Comparison of ENCODE assay signal across 18 cellular contexts in the genomic region with DNA sequence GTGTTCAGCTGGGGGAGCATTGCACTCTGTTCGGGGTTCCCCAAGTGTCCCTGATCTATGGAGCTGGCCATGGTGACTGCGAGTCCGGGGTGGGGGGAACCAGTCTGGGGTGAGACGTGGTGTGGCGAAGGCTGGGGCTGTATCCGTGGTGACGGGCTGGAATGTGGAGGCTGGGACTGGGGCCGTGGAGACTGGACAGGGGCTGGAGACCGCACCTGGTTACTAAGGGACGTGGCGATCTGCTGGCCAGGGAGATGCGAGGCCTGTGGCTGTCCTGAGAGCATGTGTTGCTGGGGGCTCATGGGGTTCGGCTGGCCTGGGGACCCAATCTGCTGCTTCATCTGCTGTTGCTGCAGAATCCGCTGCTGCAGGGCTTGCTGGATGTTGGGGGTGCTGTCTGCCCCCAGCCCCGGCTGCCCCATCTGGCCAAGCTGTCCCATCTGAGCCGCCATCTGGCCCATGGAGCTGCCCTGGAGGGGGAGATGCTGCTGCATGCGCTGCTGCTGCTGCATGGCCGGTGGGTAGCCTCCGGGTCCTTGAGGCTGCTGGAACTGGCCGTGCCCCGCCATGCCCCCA. TPM values are rescaled to one million over a fixed set of nuclear protein-coding genes. Genes with fewer than 3 reads are reported as not detected.
A peak's percentile ranks its signal among the peaks of the same experiment; 100 is the strongest.
DNase-seq lines count a peak whose midpoint lies in the region; ATAC-seq, FAIRE-seq and TF ChIP-seq lines count a peak whose summit lies in the region.
"Had no signal": no experiment of that assay in that cellular context is flagged by ENCODE, and none has a peak within 500 bp of the region (broad histone marks: within the 10 kb centered on the region; RNA-seq: fewer than 3 reads in every experiment).

No MANE protein-coding gene starts in this region.

- in situ Hi-C loops in K562 (cut with MboI): no loop called here

- no peaks in the 10 kb centered on the region for H3K4me1 Mint-ChIP-seq in GM23338

- H4K20me1 ChIP-seq in GM23338 (replicated peaks; ENCODE audit: insufficient read depth) (no peaks in the 10 kb centered on the region; the same call in 1 of the 2 replicates), K562 (replicated peaks; ENCODE audit: control insufficient read depth, insufficient read depth, low read length) (no peaks in the 10 kb centered on the region; the same call in 1 of the 2 replicates)

- H3K27me3 ChIP-seq in GM23338 (ENCODE audit: insufficient read depth): no peaks in the 10 kb centered on the region
- no peaks in the 10 kb centered on the region for H3K27me3 ChIP-seq in K562 (ENCODE audit: control insufficient read depth in 2 of 2, insufficient read depth in 2 of 2, low read length in 2 of 2)
- no peaks in the 10 kb centered on the region for H3K27me3 ChIP-seq in neuronal stem cell (ENCODE audit: control insufficient read depth in 3 of 3, insufficient read depth in 3 of 3, low read depth in 1 of 3, low read length in 3 of 3)
- H3K27me3 ChIP-seq: BLaER1 treated with 17β-estradiol and CSF1 and Interleukin-3, amounts not matched to agents 10 nM and 100 nM had no signal

- H2AFZ ChIP-seq in GM23338: no peak overlapping the region
- no peak overlapping the region for H2AFZ ChIP-seq in K562 (ENCODE audit: low read depth, low read length)
- H2AFZ ChIP-seq in neuronal stem cell (ENCODE audit: low read length): no peak overlapping the region

- H3K27ac ChIP-seq in GM23338 (ENCODE audit: low read depth) (no peak overlapping the region), K562 (ENCODE audit: extremely low read depth, low read depth, low read length) (no peak overlapping the region), neuronal stem cell (replicated peaks; ENCODE audit: low read length) (no peak overlapping the region)
- H3K27ac ChIP-seq: BLaER1 treated with 17β-estradiol and CSF1 and Interleukin-3, amounts not matched to agents 10 nM and 100 nM; HL-60 had no signal

- no peaks in the 10 kb centered on the region for H3K9me3 Mint-ChIP-seq in GM23338
- H3K9me3 Mint-ChIP-seq: CD8-positive, alpha-beta T cell had no signal

- H3K4me3 ChIP-seq in GM23338 (no peak overlapping the region), K562 (no peak overlapping the region), neuronal stem cell (ENCODE audit: low read length in 2 of 2) (peak overlapping the region in 1 of 2 donors; percentile 16)
- H3K4me3 ChIP-seq: BLaER1 treated with 17β-estradiol and CSF1 and Interleukin-3, amounts not matched to agents 10 nM and 100 nM had no signal

- peak overlapping the region; percentile 85 for H4K91ac ChIP-seq in neuronal stem cell (ENCODE audit: low read depth, low read length, poor library complexity)

- H3K79me2 ChIP-seq in GM23338 (replicated peaks; ENCODE audit: insufficient read depth) (no peaks in the 10 kb centered on the region), K562 (ENCODE audit: control insufficient read depth, insufficient read depth, low read length) (no peaks in the 10 kb centered on the region)

- H4K8ac ChIP-seq in neuronal stem cell (ENCODE audit: low read depth, low read length): no peak overlapping the region

- ATAC-seq in GM23338 (no peak), K562 (no peak), HG03095 (IDR thresholded peaks at IDR 0.05; ENCODE audit: unreplicated experiment) (no peak)
- ATAC-seq: CD8-positive, alpha-beta T cell had no signal

- peaks cover 14% of the 10 kb centered on the region for H3K79me1 ChIP-seq in neuronal stem cell (ENCODE audit: low read depth, low read length)

- no peaks in the 10 kb centered on the region for H3K4me1 ChIP-seq in GM23338 (ENCODE audit: insufficient read depth)
- peaks cover 0 to 11% of the 10 kb centered on the region in 2 experiments; a peak in 1 of 5 replicates for H3K4me1 ChIP-seq in K562 (replicated peaks in 1 of 2; ENCODE audit: control insufficient read depth in 2 of 2, insufficient read depth in 2 of 2, low read length in 2 of 2)
- H3K4me1 ChIP-seq in neuronal stem cell (ENCODE audit: control insufficient read depth in 2 of 2, insufficient read depth in 1 of 2, low read depth in 1 of 2, low read length in 2 of 2): peaks cover 0 to 3% of the 10 kb centered on the region in 2 donors

- no peak overlapping the region for H2AK5ac ChIP-seq in neuronal stem cell (ENCODE audit: low read depth, low read length)

- no peak for FAIRE-seq in K562 (lab: Jason Lieb, UNC)

- DNase-seq in DMS 273 (lab: John Stamatoyannopoulos, UW; ENCODE audit: unreplicated experiment) (peak; percentile 88), GM23338 (ENCODE audit: low spot score) (no peak), K562 (ENCODE audit: extremely low read depth in 1 of 4, low spot score in 3 of 4) (no peak), neuronal stem cell (ENCODE audit: low spot score) (no peak), kidney glomerular epithelial cell (lab: John Stamatoyannopoulos, UW) (no peak)
- DNase-seq in activated CD4-positive, alpha-beta T cell treated with anti-CD3 and anti-CD28 coated beads for 4 hours: no peak
- DNase-seq: Calu3; CD8-positive, alpha-beta T cell; KBM-7; NCI-H1105 treated with DMSO at 0.1 percent for 48 hours; NCI-H187; NCI-H2107; NCI-H2227 treated with DMSO at 0.1 percent for 48 hours; NCI-H510A treated with DMSO at 0.1 percent for 48 hours; SIG-M5 had no signal

- TF ChIP-seq EP300 in K562 (IDR thresholded peaks at IDR 0.05; ENCODE audit: low read length): no peak

- TF ChIP-seq CTCF in GM23338 (conservative IDR thresholded peaks at IDR 0.05; ENCODE audit: low read depth in 2 of 2): no peak
- no peak for TF ChIP-seq CTCF in K562 (IDR thresholded peaks at IDR 0.05 in 2 of 3, conservative IDR thresholded peaks at IDR 0.05 in 1 of 3; ENCODE audit: insufficient read depth in 2 of 3, low read depth in 1 of 3, low read length in 3 of 3)

- H3K27me3 Mint-ChIP-seq in GM23338 (ENCODE audit: insufficient read depth, low read depth, poor library complexity): peaks cover 22% of the 10 kb centered on the region

- H3K23ac ChIP-seq in neuronal stem cell (ENCODE audit: low read depth, low read length, poor library complexity): peak overlapping the region; percentile 65

- TF ChIP-seq RAD21 in K562 (CRISPR knock-in tag; conservative IDR thresholded peaks at IDR 0.05 in 1 of 2, IDR thresholded peaks at IDR 0.05 in 1 of 2): no peak

- no peak overlapping the region for H3K4me2 ChIP-seq in GM23338
- H3K4me2 ChIP-seq in K562 (ENCODE audit: insufficient read depth, low read length): no peak overlapping the region
- no peak overlapping the region for H3K4me2 ChIP-seq in neuronal stem cell (ENCODE audit: insufficient read depth, low read length, poor library complexity, severe bottlenecking)
- H3K4me2 ChIP-seq: BLaER1 treated with 17β-estradiol and CSF1 and Interleukin-3, amounts not matched to agents 10 nM and 100 nM had no signal

- CTCF ChIA-PET in K562 (lab: Yijun Ruan, JAX; ENCODE audit: low intra/inter-chr PET ratio): no interaction called here

- H3K18ac ChIP-seq in neuronal stem cell (ENCODE audit: low read length): peak overlapping the region; percentile 48

- POLR2A ChIA-PET in K562 (lab: Yijun Ruan, JAX): interaction anchor here (1.3 kb wide), 1 partner anchor 10 kb away, joined by 6 read pairs; a partner anchor contains a TSS

- no peak overlapping the region for H3K4me3 Mint-ChIP-seq in GM23338
- H3K4me3 Mint-ChIP-seq: CD8-positive, alpha-beta T cell had no signal

- peak overlapping the region; percentile 65; the same call in 1 of the 2 replicates for H3K27ac Mint-ChIP-seq in GM23338
- H3K27ac Mint-ChIP-seq: CD8-positive, alpha-beta T cell had no signal

- no peak overlapping the region for H3K4ac ChIP-seq in neuronal stem cell (ENCODE audit: low read length)

- 92% methylated on average over 18 of the region's 21 CpGs for WGBS in K562 (ENCODE audit: insufficient coverage, low coverage, missing lambda C conversion rate)
- WGBS in neuronal stem cell (ENCODE audit: extremely low coverage in 2 of 2, insufficient read length in 2 of 2, insufficient replicate concordance in 1 of 2), 2 donors: no CpG with 5 or more reads among the region's 21 CpGs

- H2BK12ac ChIP-seq in neuronal stem cell (ENCODE audit: low read length): no peak overlapping the region

- H2BK5ac ChIP-seq in neuronal stem cell (ENCODE audit: low read length): no peak overlapping the region

- no peak overlapping the region for H2BK120ac ChIP-seq in neuronal stem cell (ENCODE audit: low read depth, low read length)

- H3K9me2 ChIP-seq in GM23338 (ENCODE audit: insufficient read depth): no peaks in the 10 kb centered on the region

- TF ChIP-seq POLR2A in K562 (conservative IDR thresholded peaks at IDR 0.05): no peak

- H3K9ac ChIP-seq in K562 (ENCODE audit: insufficient read depth in 1 of 2, low read depth in 2 of 2, low read length in 2 of 2) (peak overlapping the region in 1 of 2 experiments; percentile 45; a peak in 1 of 4 replicates), neuronal stem cell (ENCODE audit: low read depth, low read length, poor library complexity) (peak overlapping the region; percentile 12)
- H3K9ac ChIP-seq: BLaER1 treated with 17β-estradiol and CSF1 and Interleukin-3, amounts not matched to agents 10 nM and 100 nM had no signal

- no peaks in the 10 kb centered on the region for H3K9me1 ChIP-seq in K562 (ENCODE audit: control insufficient read depth, insufficient read depth, low read length)

- H3K14ac ChIP-seq in neuronal stem cell (ENCODE audit: low read length): no peak overlapping the region

- H3K36me3 Mint-ChIP-seq in GM23338 (ENCODE audit: low read depth): peaks cover 53% of the 10 kb centered on the region

- no peak overlapping the region for H2BK15ac ChIP-seq in neuronal stem cell (ENCODE audit: low read length)

- BruUV-seq in K562 (replicated peaks; lab: Mats Ljungman, UMichigan): no TSS peak

- H3K36me3 ChIP-seq in GM23338 (ENCODE audit: insufficient read depth) (peaks cover 4% of the 10 kb centered on the region), K562 (ENCODE audit: control insufficient read depth, insufficient read depth, low read length) (peaks cover 53% of the 10 kb centered on the region; the same call in 2 of the 3 replicates), neuronal stem cell (replicated peaks in 1 of 2; ENCODE audit: control insufficient read depth in 2 of 2, insufficient read depth in 2 of 2, low read length in 2 of 2) (peaks cover 48 to 71% of the 10 kb centered on the region in 2 donors)

- intact Hi-C loops in K562 (cut with micrococcal nuclease): no loop called here

- H3F3A ChIP-seq in GM23338 (replicated peaks; ENCODE audit: low read depth): 0 out of 2 replicates have a peak, but pooled peaks cover 2% of the 10 kb centered on the region

- H3K9me3 ChIP-seq in K562 (replicated peaks; ENCODE audit: control insufficient read depth, insufficient read depth, low read depth, low read length) (no peaks in the 10 kb centered on the region), neuronal stem cell (replicated peaks in 1 of 2; ENCODE audit: control insufficient read depth in 2 of 2, insufficient read depth in 1 of 2, low read depth in 1 of 2, low read length in 2 of 2) (peaks cover 0 to 2% of the 10 kb centered on the region in 2 donors)
- H3K9me3 ChIP-seq: BLaER1 treated with 17β-estradiol and CSF1 and Interleukin-3, amounts not matched to agents 10 nM and 100 nM had no signal

RNA-seq across cellular contexts. Expression of a gene that starts 10.6 kb away (rescaled TPM):
- 207 and 228 TPM in 2 replicates for total RNA-seq in GM23338 (2014; rRNA removed; shearing (Covaris generic))
- polyA plus RNA-seq in GM23338 (2016; fragmentation: Nextera tagmentation; extraction: Ambion mirVana) (143 and 154 TPM in 2 replicates), K562 (2011; rRNA removed) (317 and 437 TPM in 2 replicates), K562 (2014; fragmentation: Illumina TruSeq; extraction: Trizol) (352 and 398 TPM in 2 replicates), K562 (2014; fragmentation: Nextera tagmentation; extraction: Ambion mirVana) (10 to 100 TPM; 19.1 to 50.8 TPM), K562 (2014; rRNA removed) (292 and 301 TPM in 2 replicates)
- 286 and 689 TPM in 2 replicates for total RNA-seq in K562 (2011; cell fraction: chromatin; rRNA removed; ENCODE audit: low replicate concordance)
- 343 and 356 TPM in 2 replicates for total RNA-seq in K562 (2011; cell fraction: nucleolus; rRNA removed)
- 330 and 334 TPM in 2 replicates for total RNA-seq in K562 (2011; cell fraction: nucleoplasm; rRNA removed)
- total RNA-seq in K562 (2014; rRNA removed) (436 and 520 TPM in 2 replicates), K562 (2014; rRNA removed; fragmentation: Illumina TruSeq; extraction: Trizol) (124 and 126 TPM in 2 replicates), K562 (2015; rRNA removed; fragmentation: Illumina TruSeq; extraction: Trizol) (174 and 185 TPM in 2 replicates), K562 (2021) (405 and 408 TPM in 2 replicates)
- polyA plus RNA-seq in K562 (2011; cell fraction: cytosol; rRNA removed): 306 and 538 TPM in 2 replicates
- 577 and 840 TPM in 2 replicates for polyA plus RNA-seq in K562 (2011; cell fraction: nucleus; rRNA removed)
- 242 and 372 TPM in 2 replicates for polyA plus RNA-seq in K562 (2012)
- polyA minus RNA-seq in K562 (2011; rRNA and poly(A)+ RNA removed): 328 and 373 TPM in 2 replicates
- 209 and 257 TPM in 2 replicates for polyA minus RNA-seq in K562 (2011; cell fraction: cytosol; rRNA and poly(A)+ RNA removed)
- 127 and 130 TPM in 2 replicates for polyA minus RNA-seq in K562 (2011; cell fraction: nucleus; rRNA and poly(A)+ RNA removed)
- 156 TPM for polyA plus RNA-seq in neuronal stem cell (2013, experiment 1 of 2)
- 144 TPM for polyA plus RNA-seq in neuronal stem cell (2013, experiment 2 of 2)
